33 cellular contexts compared by ENCODE assay signal in genomic region chr16:57693539-57693938, GRCh38. TPM values are rescaled to one million over a fixed set of nuclear protein-coding genes. Genes with fewer than 3 reads are reported as not detected.
"Had no signal": no experiment of that assay in that cellular context is flagged by ENCODE, and none has a peak within 500 bp of the region (broad histone marks: within the 10 kb centered on the region; RNA-seq: fewer than 3 reads in every experiment).

No MANE protein-coding gene starts in this region.

- H3K36me3 ChIP-seq: breast epithelium, ovary, transverse colon, WERI-Rb-1 had no signal

- DNase-seq: activated CD4-positive, alpha-beta memory T cell treated with anti-CD3 and anti-CD28 coated beads, Interleukin-2, amount 10 ng/mL, durations not matched to agents 7 days and 5 days; activated CD4-positive, alpha-beta T cell treated with anti-CD3 and anti-CD28 coated beads, Interleukin-2, amount 10 ng/mL, durations not matched to agents 24 days and 14 days; activated gamma-delta T cell treated with Interleukin-2 at 50 U/mL for 16 hours; activated naive CD8-positive, alpha-beta T cell treated with anti-CD3 and anti-CD28 coated beads, Interleukin-2, amount 50 U/mL, for 24 hours; activated T-cell treated with anti-CD3 and anti-CD28 coated beads, Interleukin-2, amount 50 U/mL, for 4 hours; central memory CD4-positive, alpha-beta T cell; head of caudate nucleus; hippocampal formation; left cardiac atrium; left ventricle myocardium superior; mucosa of descending colon; stimulated activated CD4-positive, alpha-beta T cell treated with anti-CD3 and anti-CD28 coated beads, Interleukin-12 subunit alpha, Interleukin-12 subunit beta, amount 100 ng/mL, for 4 hours; stimulated activated CD4-positive, alpha-beta T cell treated with anti-CD3 and anti-CD28 coated beads, Interleukin-4, amount 100 ng/mL, for 1 hour; stimulated activated naive CD8-positive, alpha-beta T cell treated with anti-CD3 and anti-CD28 coated beads, Interleukin-15, Interleukin-2, amounts not matched to agents 100 U/mL and 50 U/mL, for 24 hours; T1000; testis; transverse colon; WERI-Rb-1 had no signal

- ATAC-seq: activated CD4-positive, CD25-positive, alpha-beta regulatory T cell treated with anti-CD3 and anti-CD28 coated beads, Interleukin-2, amount 50 U/mL, for 24 hours; activated naive CD8-positive, alpha-beta T cell treated with anti-CD3 and anti-CD28 coated beads, Interleukin-2, amount 50 U/mL, for 24 hours; activated T-cell treated with anti-CD3 and anti-CD28 coated beads, Interleukin-2, amount 50 U/mL, for 4 hours; activated T-helper 17 cell treated with anti-CD3 and anti-CD28 coated beads, Interleukin-2, amount 50 U/mL, for 72 hours; left ventricle myocardium superior; mucosa of descending colon; sciatic nerve; stimulated activated naive CD8-positive, alpha-beta T cell treated with anti-CD3 and anti-CD28 coated beads, Interleukin-15, Interleukin-2, amounts not matched to agents 100 U/mL and 50 U/mL, for 24 hours had no signal

- H3K27ac ChIP-seq: breast epithelium, ovary, skin epidermis, testis, transverse colon, WERI-Rb-1 had no signal

- H3K27me3 ChIP-seq: breast epithelium, ovary, testis, transverse colon had no signal

- H3K4me1 ChIP-seq: breast epithelium, testis, transverse colon had no signal

- FAIRE-seq: endothelial cell of umbilical vein, keratinocyte had no signal

- H3K9me3 ChIP-seq: breast epithelium, mucosa of descending colon, ovary, testis, transverse colon had no signal

- H3K4me3 ChIP-seq: breast epithelium, mucosa of descending colon, ovary, skin epidermis, testis, transverse colon had no signal

RNA-seq across cellular contexts. Expression of gene DRC7, which starts 1.1 kb away (rescaled TPM):
- total RNA-seq: activated CD4-positive, alpha-beta memory T cell treated with anti-CD3 and anti-CD28 coated beads, Interleukin-2, amount 10 ng/mL, durations not matched to agents 7 days and 5 days; activated CD4-positive, alpha-beta T cell treated with anti-CD3 and anti-CD28 coated beads, Interleukin-2, amount 10 ng/mL, durations not matched to agents 24 days and 14 days; activated T-cell treated with anti-CD3 and anti-CD28 coated beads, Interleukin-2, amount 50 U/mL, for 4 hours; activated T-helper 17 cell treated with anti-CD3 and anti-CD28 coated beads, Interleukin-2, amount 50 U/mL, for 72 hours; fibroblast of lung; fibroblast of villous mesenchyme; left cardiac atrium; left ventricle myocardium superior; mesenteric fat pad; mucosa of descending colon; sciatic nerve; transverse colon; urinary bladder had no signal
- polyA plus RNA-seq: esophagus, fibroblast of lung, keratinocyte, urinary bladder had no signal

RNA-seq across cellular contexts. Expression of gene ADGRG3, which starts 25.4 kb away (rescaled TPM):
- total RNA-seq: activated CD4-positive, alpha-beta memory T cell treated with anti-CD3 and anti-CD28 coated beads, Interleukin-2, amount 10 ng/mL, durations not matched to agents 7 days and 5 days; activated CD4-positive, alpha-beta T cell treated with anti-CD3 and anti-CD28 coated beads, Interleukin-2, amount 10 ng/mL, durations not matched to agents 24 days and 14 days; activated T-cell treated with anti-CD3 and anti-CD28 coated beads, Interleukin-2, amount 50 U/mL, for 4 hours; activated T-helper 17 cell treated with anti-CD3 and anti-CD28 coated beads, Interleukin-2, amount 50 U/mL, for 72 hours; endothelial cell of umbilical vein; fibroblast of lung; fibroblast of villous mesenchyme; progenitor cell of endocrine pancreas; renal cortical epithelial cell had no signal
- polyA plus RNA-seq: endothelial cell of umbilical vein, fibroblast of lung, keratinocyte had no signal
